Comparison of ENCODE assay signal across 18 cellular contexts in the genomic region with DNA sequence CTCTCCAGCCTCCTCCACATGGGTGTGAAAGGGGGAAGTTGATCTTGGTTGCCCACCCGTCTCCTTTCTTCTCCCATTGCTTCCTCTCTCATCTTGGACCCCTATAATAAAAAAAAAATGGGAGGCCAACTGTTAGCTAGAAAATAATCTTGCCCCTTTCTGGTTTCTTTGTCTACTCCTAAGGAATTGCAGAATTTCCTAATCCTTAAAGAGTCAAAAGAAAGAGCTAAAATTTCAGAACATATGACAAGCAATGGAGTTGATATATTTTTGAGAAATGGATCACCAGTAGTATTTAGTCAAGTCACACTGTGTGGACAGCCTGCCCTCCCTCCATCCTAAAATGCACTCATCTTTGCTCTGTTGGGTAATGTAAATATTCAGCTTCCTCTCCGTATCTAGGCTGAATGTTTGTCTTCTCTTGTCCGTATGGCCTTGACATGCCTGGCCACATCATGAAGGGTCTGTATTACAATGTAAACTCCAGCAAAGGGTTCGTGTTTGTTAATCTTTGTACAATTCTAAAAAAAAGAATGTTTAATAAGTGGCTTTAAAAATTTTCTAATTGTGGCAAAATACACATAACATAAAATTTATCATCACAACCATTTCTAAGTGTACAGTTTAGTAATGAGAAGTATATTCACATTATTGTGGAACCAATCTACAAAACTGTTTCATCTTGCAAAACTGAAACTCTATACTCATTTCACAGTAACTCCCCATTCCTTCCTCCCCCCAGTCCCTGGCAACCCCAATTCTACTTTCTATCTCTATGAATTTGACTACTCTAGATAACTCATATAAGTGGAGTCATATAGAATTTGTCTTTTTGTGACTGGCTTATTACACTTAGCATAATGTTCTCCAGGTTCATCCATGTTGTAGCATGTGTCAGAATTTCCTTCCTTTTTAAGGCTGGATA.
"Had no signal": no experiment of that assay in that cellular context is flagged by ENCODE, and none has a peak within 500 bp of the region (broad histone marks: within the 10 kb centered on the region; RNA-seq: fewer than 3 reads in every experiment).

No MANE protein-coding gene starts in this region.

- H3K36me3 Mint-ChIP-seq: activated naive CD8-positive, alpha-beta T cell treated with anti-CD3 and anti-CD28 coated beads, Interleukin-2, amount 10 ng/mL, durations not matched to agents 7 days and 5 days; brain had no signal

- H3K4me1 Mint-ChIP-seq: activated naive CD8-positive, alpha-beta T cell treated with anti-CD3 and anti-CD28 coated beads, Interleukin-2, amount 10 ng/mL, durations not matched to agents 7 days and 5 days; brain had no signal

- H3K27me3 Mint-ChIP-seq: activated B cell treated with CpG ODN at 0.5 μM for 24 hours; activated naive CD8-positive, alpha-beta T cell treated with anti-CD3 and anti-CD28 coated beads, Interleukin-2, amount 10 ng/mL, durations not matched to agents 7 days and 5 days; brain had no signal

- H3K4me1 ChIP-seq: parathyroid adenoma, upper lobe of right lung had no signal

- H3K27ac ChIP-seq: foreskin keratinocyte, parathyroid adenoma, thoracic aorta, upper lobe of right lung had no signal

- H3K9me3 ChIP-seq: thoracic aorta, upper lobe of right lung had no signal

- H3K4me3 Mint-ChIP-seq: activated B cell treated with CpG ODN at 0.5 μM for 24 hours; activated naive CD8-positive, alpha-beta T cell treated with anti-CD3 and anti-CD28 coated beads, Interleukin-2, amount 10 ng/mL, durations not matched to agents 7 days and 5 days; activated T-helper 1 cell treated with anti-CD3 and anti-CD28 coated beads, Interleukin-12 subunit alpha, Interleukin-12 subunit beta, Interleukin-2, Interleukin-4 antibody, amounts not matched to agents 30 ng/mL and 10 ng/mL and 1 ng/mL, durations not matched to agents 14 hours and 24 hours and 36 hours; brain; naive thymus-derived CD8-positive, alpha-beta T cell had no signal

- H3K27me3 ChIP-seq: foreskin keratinocyte, upper lobe of right lung had no signal

- H3K4me3 ChIP-seq: thoracic aorta, upper lobe of right lung had no signal

- DNase-seq: activated B cell treated with CpG ODN at 0.5 μM for 24 hours; activated CD4-positive, alpha-beta T cell treated with anti-CD3 and anti-CD28 coated beads, Interleukin-2, amount 50 U/mL, for 1 hour; activated naive CD4-positive, alpha-beta T cell; activated naive CD8-positive, alpha-beta T cell treated with anti-CD3 and anti-CD28 coated beads, Interleukin-2, amount 10 ng/mL, durations not matched to agents 7 days and 5 days; cortex of kidney; effector CD8-positive, alpha-beta T cell; foreskin keratinocyte; glutamatergic neuron; hypothalamus; left ventricle myocardium superior; mesenchymal stem cell; naive thymus-derived CD8-positive, alpha-beta T cell; stimulated activated CD4-positive, alpha-beta T cell treated with anti-CD3 and anti-CD28 coated beads, Interleukin-1b, Interleukin-23, amount 100 ng/mL, for 48 hours; upper lobe of right lung had no signal

- H3K36me3 ChIP-seq: thoracic aorta, upper lobe of right lung had no signal

- ATAC-seq: foreskin keratinocyte; left ventricle myocardium superior; naive thymus-derived CD8-positive, alpha-beta T cell; upper lobe of right lung had no signal

- H3K27ac Mint-ChIP-seq: activated B cell treated with CpG ODN at 0.5 μM for 24 hours; activated naive CD8-positive, alpha-beta T cell treated with anti-CD3 and anti-CD28 coated beads, Interleukin-2, amount 10 ng/mL, durations not matched to agents 7 days and 5 days; activated T-helper 1 cell treated with anti-CD3 and anti-CD28 coated beads, Interleukin-12 subunit alpha, Interleukin-12 subunit beta, Interleukin-2, Interleukin-4 antibody, amounts not matched to agents 30 ng/mL and 10 ng/mL and 1 ng/mL, durations not matched to agents 14 hours and 24 hours and 36 hours; brain; naive thymus-derived CD8-positive, alpha-beta T cell had no signal
